In genomic region chr7:128579843-128580242, GRCh38 we compare ENCODE assay signal across 6 cellular contexts.
DNase-seq lines count a peak whose midpoint lies in the region; ATAC-seq, FAIRE-seq and TF ChIP-seq lines count a peak whose summit lies in the region.
"Not testable (repeated sequence)": the region's sequence is repeated elsewhere in the genome, so short reads cannot be mapped to it uniquely, and the experiment has no call there.

No MANE protein-coding gene starts in this region.

- not testable (repeated sequence) for DNase-seq in RWPE2 (ENCODE audit: low spot score); astrocyte (ENCODE audit: low read depth); left lung; mesothelial cell of epicardium (ENCODE audit: low spot score in 2 of 2, unreplicated experiment in 2 of 2)

- H3K4me1 Mint-ChIP-seq in astrocyte (ENCODE audit: low read depth, unreplicated experiment); mesothelial cell of epicardium: not testable (repeated sequence)

- not testable (repeated sequence) for H2AFZ ChIP-seq in ACC112 (ENCODE audit: low read length, unreplicated experiment); astrocyte (ENCODE audit: low read depth, low read length)

- not testable (repeated sequence) for H4K20me1 ChIP-seq in astrocyte (ENCODE audit: insufficient read depth, low read length)

- not testable (repeated sequence) for H3K4me2 ChIP-seq in astrocyte (ENCODE audit: low read length)

- ATAC-seq in RWPE2 (ENCODE audit: low read depth) (peak; percentile 46; the same call in 1 of the 3 replicates), left lung (peak; percentile 81)

- not testable (repeated sequence) for TF ChIP-seq CTCF in RWPE2 (IDR thresholded peaks at IDR 0.05; ENCODE audit: poor library complexity, severe bottlenecking); astrocyte (IDR thresholded peaks at IDR 0.05; ENCODE audit: insufficient read depth, low read depth, low read length); left lung (IDR thresholded peaks at IDR 0.05); mesothelial cell of epicardium (IDR thresholded peaks at IDR 0.05; ENCODE audit: unreplicated experiment)

- H3K79me2 ChIP-seq in ACC112 (ENCODE audit: control insufficient read depth, insufficient read depth, low read length, unreplicated experiment); astrocyte (ENCODE audit: insufficient read depth, low read length): not testable (repeated sequence)

- H3K36me3 Mint-ChIP-seq in astrocyte (ENCODE audit: low read depth, unreplicated experiment) (peaks cover 11% of the 10 kb centered on the region), mesothelial cell of epicardium (peaks cover 28% of the 10 kb centered on the region)

- H3K27me3 ChIP-seq in ACC112 (ENCODE audit: insufficient read depth, low read length); RWPE2 (ENCODE audit: insufficient read depth, poor library complexity, severe bottlenecking); astrocyte (ENCODE audit: insufficient read depth, low read length); left lung; subcutaneous abdominal adipose tissue (ENCODE audit: control insufficient read depth in 5 of 5, insufficient read depth in 4 of 5, low read length in 5 of 5): not testable (repeated sequence)

- peaks cover 14% of the 10 kb centered on the region for H3K4me1 ChIP-seq in ACC112 (ENCODE audit: control insufficient read depth, insufficient read depth, low read length, unreplicated experiment)
- H3K4me1 ChIP-seq in RWPE2 (ENCODE audit: insufficient read depth, poor library complexity, severe bottlenecking); astrocyte (ENCODE audit: insufficient read depth, low read length); left lung; subcutaneous abdominal adipose tissue (ENCODE audit: control insufficient read depth in 5 of 5, insufficient read depth in 5 of 5, low read length in 5 of 5): not testable (repeated sequence)

- H3K9me3 ChIP-seq in RWPE2 (ENCODE audit: severe bottlenecking); astrocyte (ENCODE audit: insufficient read depth, low read depth, low read length); left lung; subcutaneous abdominal adipose tissue (ENCODE audit: control insufficient read depth in 5 of 5, low read length in 5 of 5): not testable (repeated sequence)

- H3K27me3 Mint-ChIP-seq in astrocyte (ENCODE audit: low read depth, unreplicated experiment); mesothelial cell of epicardium (ENCODE audit: low read depth): not testable (repeated sequence)

- intact Hi-C loops in left lung (cut with DNase I) = not testable (repeated sequence)

- not testable (repeated sequence) for H3K9ac ChIP-seq in astrocyte (ENCODE audit: low read length); subcutaneous abdominal adipose tissue (ENCODE audit: low read length in 5 of 5)

- not testable (repeated sequence) for H3K36me3 ChIP-seq in ACC112 (ENCODE audit: insufficient read depth, low read length); RWPE2 (ENCODE audit: low read depth); astrocyte (ENCODE audit: insufficient read depth, low read length)
- H3K36me3 ChIP-seq in left lung (peaks cover 0 to 51% of the 10 kb centered on the region in 2 donors), subcutaneous abdominal adipose tissue (ENCODE audit: control insufficient read depth in 5 of 5, insufficient read depth in 5 of 5, low read length in 5 of 5) (peaks cover 2 to 15% (median 6%) of the 10 kb centered on the region in 5 donors)

- not testable (repeated sequence) for FAIRE-seq in astrocyte (lab: Jason Lieb, UNC)

- H3K4me3 ChIP-seq in ACC112 (ENCODE audit: low read depth, low read length); RWPE2 (ENCODE audit: severe bottlenecking); astrocyte (ENCODE audit: insufficient read depth, low read depth, low read length); left lung; subcutaneous abdominal adipose tissue (ENCODE audit: low read depth in 1 of 5, low read length in 5 of 5): not testable (repeated sequence)

- H3K9me3 Mint-ChIP-seq in astrocyte (ENCODE audit: unreplicated experiment); mesothelial cell of epicardium: not testable (repeated sequence)

- not testable (repeated sequence) for H3K27ac Mint-ChIP-seq in astrocyte (ENCODE audit: unreplicated experiment)
- peak overlapping the region; percentile 43 for H3K27ac Mint-ChIP-seq in mesothelial cell of epicardium

- H3K27ac ChIP-seq in ACC112 (ENCODE audit: low read depth, low read length) (peak overlapping the region; percentile 87), subcutaneous abdominal adipose tissue (ENCODE audit: low read depth, low read length) (peak overlapping the region; percentile 57)
- H3K27ac ChIP-seq in RWPE2 (ENCODE audit: poor library complexity, severe bottlenecking); astrocyte (ENCODE audit: low read depth, low read length); left lung: not testable (repeated sequence)

- H3K4me3 Mint-ChIP-seq in astrocyte (ENCODE audit: unreplicated experiment) = peak overlapping the region; percentile 54
- H3K4me3 Mint-ChIP-seq in mesothelial cell of epicardium = not testable (repeated sequence)
